ENCODE assay signal across 8 cellular contexts in genomic region chr9:129026442-129027223, GRCh38. TPM values are rescaled to one million over a fixed set of nuclear protein-coding genes. Genes with fewer than 3 reads are reported as not detected.
A peak's percentile ranks its signal among the peaks of the same experiment; 100 is the strongest.
DNase-seq lines count a peak whose midpoint lies in the region; ATAC-seq lines count a peak whose summit lies in the region.

No MANE protein-coding gene starts in this region.

- CTCF ChIA-PET in T-cell (lab: Charles Lee) = interaction anchor here in 1 of 2 donors (0.6 to 0.7 kb wide), 2 partner anchors 163 to 694 kb away, joined by 3 read pairs; no protein-coding TSS in a partner anchor

- DNase-seq in activated T-cell treated with anti-CD3 and anti-CD28 coated beads, Interleukin-2, amount 50 U/mL, for 72 hours = no peak
- DNase-seq in activated T-cell treated with anti-CD3 and anti-CD28 coated beads for 4 hours = no peak
- no peak for DNase-seq in T-cell
- peak; percentile 18 for DNase-seq in fibroblast of the conjunctiva (ENCODE audit: low read depth)
- DNase-seq in retina = peak; percentile 47

- peak overlapping the region; percentile 93 to 95 for H3K4me3 Mint-ChIP-seq in activated T-cell treated with anti-CD3 and anti-CD28 coated beads, Interleukin-2, amount 50 U/mL, for 72 hours
- peak overlapping the region; percentile 78 to 82 (median 79) for H3K4me3 Mint-ChIP-seq in T-cell

- no peaks in the 10 kb centered on the region for H3K27me3 Mint-ChIP-seq in activated T-cell treated with anti-CD3 and anti-CD28 coated beads, Interleukin-2, amount 50 U/mL, for 72 hours (ENCODE audit: low read depth)
- H3K27me3 Mint-ChIP-seq in T-cell = no peaks in the 10 kb centered on the region

- peaks cover 41% of the 10 kb centered on the region for H3K4me1 Mint-ChIP-seq in activated T-cell treated with anti-CD3 and anti-CD28 coated beads, Interleukin-2, amount 50 U/mL, for 72 hours (ENCODE audit: low read depth)
- H3K4me1 Mint-ChIP-seq in T-cell = peaks cover 29 to 40% (median 32%) of the 10 kb centered on the region in 3 donors

- no peaks in the 10 kb centered on the region for H3K9me3 Mint-ChIP-seq in activated T-cell treated with anti-CD3 and anti-CD28 coated beads, Interleukin-2, amount 50 U/mL, for 72 hours
- no peaks in the 10 kb centered on the region for H3K9me3 Mint-ChIP-seq in T-cell

- POLR2A ChIA-PET in T-cell (lab: Charles Lee) = no interaction called here

- no peak overlapping the region for H3K27ac Mint-ChIP-seq in activated T-cell treated with anti-CD3 and anti-CD28 coated beads, Interleukin-2, amount 50 U/mL, for 72 hours
- no peak overlapping the region for H3K27ac Mint-ChIP-seq in T-cell

- peaks cover 0 to 1% of the 10 kb centered on the region in 2 donors for H3K36me3 Mint-ChIP-seq in activated T-cell treated with anti-CD3 and anti-CD28 coated beads, Interleukin-2, amount 50 U/mL, for 72 hours (ENCODE audit: insufficient read depth in 2 of 2)
- no peaks in the 10 kb centered on the region for H3K36me3 Mint-ChIP-seq in T-cell

- no peak for ATAC-seq in activated T-cell treated with anti-CD3 and anti-CD28 coated beads, Interleukin-2, amount 50 U/mL, for 72 hours (replicated peaks in 1 of 2)
- ATAC-seq in T-cell (replicated peaks in 1 of 4) = no peak
- ATAC-seq in HG02970 (IDR thresholded peaks at IDR 0.05; ENCODE audit: low FRiP score, unreplicated experiment) = no peak
- no peak for ATAC-seq in HG02852 (IDR thresholded peaks at IDR 0.05; ENCODE audit: unreplicated experiment)
- no peak for ATAC-seq in HG03432 (IDR thresholded peaks at IDR 0.05; ENCODE audit: unreplicated experiment)

RNA-seq across cellular contexts. Expression of gene SH3GLB2, which starts 1.5 kb away (rescaled TPM):
- 10 to 100 TPM; 41.3 to 41.8 TPM for total RNA-seq in activated T-cell treated with anti-CD3 and anti-CD28 coated beads, Interleukin-2, amount 50 U/mL, for 72 hours
- 100 to 1,000 TPM in 3 of 5 donors, 10 to 100 TPM in 2; 85.8 to 140 (median 131) TPM for total RNA-seq in T-cell

RNA-seq across cellular contexts. Expression of gene MIGA2, which starts 9.8 kb away (rescaled TPM):
- total RNA-seq in activated T-cell treated with anti-CD3 and anti-CD28 coated beads, Interleukin-2, amount 50 U/mL, for 72 hours = 10 to 100 TPM; 38.5 to 41.5 TPM
- total RNA-seq in T-cell = 10 to 100 TPM; 60.8 to 95.7 (median 83.4) TPM

RNA-seq across cellular contexts. Expression of gene DOLPP1, which starts 54.3 kb away (rescaled TPM):
- total RNA-seq in activated T-cell treated with anti-CD3 and anti-CD28 coated beads, Interleukin-2, amount 50 U/mL, for 72 hours = 10 to 100 TPM; 17.1 to 22.3 TPM
- total RNA-seq in T-cell = 10 to 100 TPM in 3 of 5 donors, 1 to 10 TPM in 2; 5.1 to 14.4 (median 11.8) TPM

Comparison
In these comparisons a context has a peak if more than half of its experiments do, and no peak if none do; other contexts are left out.
1. DNase-seq: peak in fibroblast of the conjunctiva (single experiment) and retina (single experiment); none in activated T-cell treated with anti-CD3 and anti-CD28 coated beads, Interleukin-2, amount 50 U/mL, for 72 hours (0 of 2), activated T-cell treated with anti-CD3 and anti-CD28 coated beads for 4 hours (single experiment) and T-cell (0 of 34).